In genomic region chr10:23402856-23403255, GRCh38 we compare ENCODE assay signal across 18 cellular contexts. TPM values are rescaled to one million over a fixed set of nuclear protein-coding genes. Genes with fewer than 3 reads are reported as not detected.
"Had no signal": no experiment of that assay in that cellular context is flagged by ENCODE, and none has a peak within 500 bp of the region (broad histone marks: within the 10 kb centered on the region; RNA-seq: fewer than 3 reads in every experiment).

No MANE protein-coding gene starts in this region.

- H3K36me3 ChIP-seq: lower lobe of right lung, pancreas had no signal

- H3K27me3 ChIP-seq: dorsolateral prefrontal cortex, pancreas had no signal

- ATAC-seq: lower lobe of right lung, sciatic nerve had no signal

- H3K4me1 ChIP-seq: lower lobe of right lung, pancreas had no signal

- FAIRE-seq: frontal cortex, pancreas had no signal

- H3K9me3 ChIP-seq: lower lobe of right lung, pancreas had no signal

- DNase-seq: cortex of kidney; dorsolateral prefrontal cortex; effector CD8-positive, alpha-beta T cell; glutamatergic neuron; hippocampal formation; lower lobe of right lung; naive B cell; occipital lobe; pancreas; stimulated activated CD4-positive, alpha-beta T cell treated with anti-CD3 and anti-CD28 coated beads, Interleukin-2, amount 100 ng/mL, for 48 hours; stimulated activated naive CD4-positive, alpha-beta T cell treated with Interleukin-2 at 50 U/mL for 16 hours had no signal

- H3K4me3 ChIP-seq: dorsolateral prefrontal cortex, lower lobe of right lung, pancreas, smooth muscle cell had no signal

- H3K27ac ChIP-seq: dorsolateral prefrontal cortex, lower lobe of right lung, pancreas had no signal

RNA-seq across cellular contexts. Expression of gene C10orf67, which starts 58.3 kb away (rescaled TPM):
- total RNA-seq: kidney epithelial cell, left lobe of liver, progenitor cell of endocrine pancreas, smooth muscle cell, urinary bladder had no signal
- polyA plus RNA-seq: smooth muscle cell, urinary bladder had no signal
